ENCODE assay signal across 1 cellular context in the genomic region with DNA sequence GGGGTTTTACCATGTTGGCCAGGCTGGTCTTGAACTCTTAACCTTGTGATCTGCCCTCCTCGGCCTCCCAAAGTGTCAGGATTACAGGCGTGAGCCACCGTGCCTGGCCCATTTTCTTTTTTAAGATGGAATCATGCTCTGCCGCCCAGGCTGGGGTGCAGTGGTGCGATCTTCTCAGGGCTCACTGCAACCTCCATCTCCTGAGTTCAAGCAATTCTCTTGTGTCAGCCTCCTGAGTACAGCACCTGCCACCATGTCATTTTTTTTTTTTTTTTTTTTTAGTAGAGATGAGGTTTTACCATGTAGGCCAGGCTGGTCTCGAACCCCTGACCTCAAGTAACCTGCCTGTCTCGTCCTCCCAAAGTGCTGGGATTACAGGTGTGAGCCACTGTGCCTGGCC. TPM values are rescaled to one million over a fixed set of nuclear protein-coding genes. Genes with fewer than 3 reads are reported as not detected.
"Had no signal": no experiment of that assay in that cellular context is flagged by ENCODE, and none has a peak within 500 bp of the region (broad histone marks: within the 10 kb centered on the region; RNA-seq: fewer than 3 reads in every experiment).

No MANE protein-coding gene starts in this region.

RNA-seq across cellular contexts. Expression of gene MCTP2, which starts 26.4 kb away (rescaled TPM):
- polyA plus RNA-seq: neural cell had no signal
